ENCODE assay signal across 8 cellular contexts in the genomic region with DNA sequence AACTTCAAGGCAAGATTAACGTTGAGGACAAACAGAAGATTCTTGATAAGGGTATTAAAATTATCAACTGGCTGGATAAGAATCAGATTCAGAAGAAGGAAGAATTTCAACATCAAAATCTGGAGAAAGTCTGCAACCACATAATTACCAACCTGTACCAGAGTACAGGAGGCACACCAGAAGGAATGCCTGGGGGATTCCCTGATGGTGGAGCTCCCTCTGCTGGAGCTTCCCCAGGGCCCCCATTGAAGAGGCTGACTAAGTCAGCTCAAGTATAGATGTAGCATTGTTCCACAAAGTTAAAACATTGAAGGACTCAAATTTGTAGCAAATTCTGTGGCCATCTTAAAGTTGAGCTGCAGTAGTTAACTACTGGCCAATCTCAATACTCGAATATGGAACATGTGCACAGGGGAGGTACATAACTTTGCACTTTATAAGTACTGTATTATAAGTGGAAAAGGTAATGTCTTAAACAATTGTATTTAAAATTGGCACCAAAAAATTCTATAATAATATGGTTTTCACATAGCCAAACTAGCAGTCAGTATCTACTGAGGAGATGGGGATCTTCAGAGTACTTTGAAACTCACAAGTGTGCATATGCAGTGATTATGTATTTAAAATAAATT.
DNase-seq lines count a peak whose midpoint lies in the region; ATAC-seq and TF ChIP-seq lines count a peak whose summit lies in the region.

No MANE protein-coding gene starts in this region.

- no TSS peak for BruUV-seq in Caco-2 (replicated peaks; lab: Mats Ljungman, UMichigan)

- no peaks in the 10 kb centered on the region for H3K9me3 ChIP-seq in Caco-2

- peaks cover 9% of the 10 kb centered on the region for H3K9me3 Mint-ChIP-seq in Caco-2 (ENCODE audit: unreplicated experiment)

- H3K4me1 ChIP-seq in Caco-2: no peaks in the 10 kb centered on the region

- no peaks in the 10 kb centered on the region for H3K36me3 Mint-ChIP-seq in Caco-2 (ENCODE audit: insufficient read depth, unreplicated experiment)

- DNase-seq in Caco-2 (peak; percentile 52 to 67), islet precursor cell (peak; percentile 83), NCI-H146 treated with DMSO at 0.1 percent for 48 hours (lab: John Stamatoyannopoulos, UW; ENCODE audit: unreplicated experiment) (no peak), COLO668 (lab: John Stamatoyannopoulos, UW; ENCODE audit: unreplicated experiment) (no peak), GF-D8 (lab: John Stamatoyannopoulos, UW) (no peak)

- no peaks in the 10 kb centered on the region for H3K27me3 Mint-ChIP-seq in Caco-2 (ENCODE audit: insufficient read depth, unreplicated experiment)

- H3K27ac ChIP-seq in VCaP: no peak overlapping the region

- no peaks in the 10 kb centered on the region for H3K27me3 ChIP-seq in Caco-2 (replicated peaks; ENCODE audit: control insufficient read depth, insufficient read depth, low read length)

- TF ChIP-seq CTCF in Caco-2 (IDR thresholded peaks at IDR 0.05; ENCODE audit: insufficient read depth in 1 of 2, low read depth in 1 of 2, low read length in 1 of 2, severe bottlenecking in 1 of 2, unreplicated experiment in 1 of 2) (peak; percentile 48 to 89), VCaP (conservative IDR thresholded peaks at IDR 0.05) (peak; percentile 87)

- POLR2A ChIA-PET in Caco-2 (lab: Charles Lee): no interaction called here

- ATAC-seq in GM19023 (IDR thresholded peaks at IDR 0.05; ENCODE audit: unreplicated experiment): peak; percentile 79
- ATAC-seq in HG03135 (IDR thresholded peaks at IDR 0.05; ENCODE audit: unreplicated experiment): peak; percentile 63

- intact Hi-C loops in Caco-2 (cut with micrococcal nuclease; ENCODE audit: unreplicated experiment): loop anchor here (1.0 kb wide), 2 partner anchors 33 to 243 kb away; no protein-coding TSS in a partner anchor

- no peak overlapping the region for H3K4me3 Mint-ChIP-seq in Caco-2 (ENCODE audit: unreplicated experiment)

- no peak overlapping the region for H3K4me3 ChIP-seq in Caco-2 (ENCODE audit: low read depth, low read length)

- H3K4me1 Mint-ChIP-seq in Caco-2 (ENCODE audit: low read depth, unreplicated experiment): no peaks in the 10 kb centered on the region

- CTCF ChIA-PET in Caco-2 (lab: Charles Lee): interaction anchor here (0.5 to 1.3 kb wide), 7 partner anchors 22 to 774 kb away, joined by 3 to 6 read pairs (median 3); no protein-coding TSS in a partner anchor

- no peak overlapping the region for H3K27ac Mint-ChIP-seq in Caco-2 (ENCODE audit: unreplicated experiment)

- H3K36me3 ChIP-seq in Caco-2 (ENCODE audit: control insufficient read depth, insufficient read depth, low read length): no peaks in the 10 kb centered on the region

Comparison
In these comparisons a context has a peak if more than half of its experiments do, and no peak if none do; other contexts are left out.
1. DNase-seq: peak in Caco-2 (2 of 2) and islet precursor cell (single experiment); none in NCI-H146 treated with DMSO at 0.1 percent for 48 hours (single experiment), COLO668 (single experiment) and GF-D8 (single experiment).